In the genomic region with DNA sequence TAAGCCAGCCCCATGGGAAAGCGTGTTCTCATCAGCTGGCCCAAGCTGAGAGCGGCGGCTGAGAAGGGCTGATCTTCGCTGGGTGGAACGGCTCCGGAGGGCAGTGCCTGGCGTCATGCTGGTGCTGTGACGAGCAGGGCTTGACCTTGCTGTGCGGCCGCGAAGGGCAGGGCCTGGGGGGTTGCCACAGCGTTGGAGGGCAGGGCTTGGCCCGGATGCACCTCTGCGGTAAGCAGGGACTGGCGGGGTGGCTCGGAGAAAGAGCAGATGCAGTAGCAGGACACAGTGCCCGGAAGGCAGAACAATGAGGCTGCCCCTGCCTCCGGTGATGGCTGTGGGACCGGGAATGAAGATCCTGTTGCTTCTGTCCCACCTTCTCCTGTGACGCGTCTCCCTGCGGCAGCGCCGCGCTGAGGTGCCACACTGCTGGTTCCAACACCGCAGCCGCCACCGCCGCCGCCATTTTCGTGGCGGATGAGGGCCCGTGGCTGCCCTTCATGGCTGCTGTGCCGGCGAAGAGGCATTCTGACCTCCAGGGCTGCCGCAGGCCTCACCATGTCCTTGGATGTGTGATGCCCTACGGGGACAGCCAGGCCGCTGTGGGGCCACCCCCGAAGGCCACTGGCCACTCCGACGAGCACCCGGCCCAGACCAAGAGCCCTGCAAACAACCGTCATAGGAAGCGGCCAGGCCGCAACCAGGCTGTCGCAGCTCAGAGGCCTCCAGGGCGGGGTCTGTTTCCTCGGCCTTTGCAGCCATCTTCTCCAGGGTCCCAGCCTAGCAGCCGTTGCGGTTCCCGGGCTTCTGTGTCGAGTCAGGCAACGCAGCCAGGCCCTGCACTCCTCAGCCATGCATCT, we compare ENCODE assay signal across 19 cellular contexts.
DNase-seq lines count a peak whose midpoint lies in the region; ATAC-seq, FAIRE-seq and TF ChIP-seq lines count a peak whose summit lies in the region.
"Had no signal": no experiment of that assay in that cellular context is flagged by ENCODE, and none has a peak within 500 bp of the region (broad histone marks: within the 10 kb centered on the region; RNA-seq: fewer than 3 reads in every experiment).

No MANE protein-coding gene starts in this region.

- DNase-seq in activated gamma-delta T cell (lab: John Stamatoyannopoulos, UW) = peak; percentile 8
- DNase-seq in activated gamma-delta T cell treated with Interleukin-2 at 50 U/mL for 16 hours = no peak
- peak; percentile 78 for DNase-seq in NCI-H146 treated with DMSO at 0.1 percent for 48 hours (lab: John Stamatoyannopoulos, UW; ENCODE audit: unreplicated experiment)
- DNase-seq in lower lobe of right lung = peak; percentile 42
- DNase-seq in upper lobe of left lung = peak in 1 of 2 donors; percentile 82
- no peak for DNase-seq in left lobe of liver (ENCODE audit: low spot score)
- DNase-seq in HK-2 (ENCODE audit: unreplicated experiment) = no peak
- no peak for DNase-seq in HTR-8/SVneo (ENCODE audit: insufficient read length, low spot score)
- DNase-seq: CD8-positive, alpha-beta T cell; DND-41; GDM1; HCEC 1CT; NCI-H1436; NCI-H2081; NCI-H510A treated with DMSO at 0.1 percent for 48 hours had no signal

- H3K4me1 ChIP-seq in lower lobe of right lung (no peaks in the 10 kb centered on the region), upper lobe of left lung (no peaks in the 10 kb centered on the region)
- H3K4me1 ChIP-seq: BLaER1 had no signal

- TF ChIP-seq POLR2A in upper lobe of left lung (IDR thresholded peaks at IDR 0.05) = no peak

- H3K36me3 ChIP-seq in lower lobe of right lung = no peaks in the 10 kb centered on the region
- no peaks in the 10 kb centered on the region for H3K36me3 ChIP-seq in upper lobe of left lung
- H3K36me3 ChIP-seq: BLaER1 had no signal

- FAIRE-seq in HTR-8/SVneo (lab: Jason Lieb, UNC) = no peak
- FAIRE-seq: GM12878, HepG2 had no signal

- ATAC-seq in lower lobe of right lung = peak; percentile 14 to 41
- ATAC-seq in upper lobe of left lung (ENCODE audit: low FRiP score in 2 of 2) = peak; percentile 39 to 62
- no peak for ATAC-seq in left lobe of liver
- ATAC-seq: CD8-positive, alpha-beta T cell; GM12878; HepG2 had no signal

- intact Hi-C loops in lower lobe of right lung (cut with DNase I) = no loop called here

- H3K27me3 ChIP-seq in lower lobe of right lung (ENCODE audit: low read depth) (no peaks in the 10 kb centered on the region), upper lobe of left lung (no peaks in the 10 kb centered on the region)
- H3K27me3 ChIP-seq: BLaER1 had no signal

- no peak for TF ChIP-seq CTCF in lower lobe of right lung (IDR thresholded peaks at IDR 0.05)
- TF ChIP-seq CTCF in upper lobe of left lung (IDR thresholded peaks at IDR 0.05) = no peak

- TF ChIP-seq EP300 in upper lobe of left lung (IDR thresholded peaks at IDR 0.05) = no peak

- H3K4me3 ChIP-seq in lower lobe of right lung = no peak overlapping the region
- no peak overlapping the region for H3K4me3 ChIP-seq in upper lobe of left lung
- H3K4me3 ChIP-seq: BLaER1, GM12878 had no signal

- peaks cover 7% of the 10 kb centered on the region for H3K9me3 ChIP-seq in lower lobe of right lung
- H3K9me3 ChIP-seq in upper lobe of left lung = peaks cover 0 to 21% (median 0%) of the 10 kb centered on the region in 4 donors

- WGBS in upper lobe of left lung, 2 donors = 94% methylated on average over 30 to 53 of the region's 53 CpGs

- H3K27ac ChIP-seq in lower lobe of right lung (no peak overlapping the region), upper lobe of left lung (no peak overlapping the region)
- H3K27ac ChIP-seq: BLaER1, KMS-11 had no signal

Comparison
In these comparisons a context has a peak if more than half of its experiments do, and no peak if none do; other contexts are left out.
1. DNase-seq: peak in activated gamma-delta T cell (single experiment), NCI-H146 treated with DMSO at 0.1 percent for 48 hours (single experiment) and lower lobe of right lung (single experiment); none in activated gamma-delta T cell treated with Interleukin-2 at 50 U/mL for 16 hours (single experiment), left lobe of liver (single experiment), HK-2 (single experiment) and HTR-8/SVneo (single experiment).